26 cellular contexts compared by ENCODE assay signal in the genomic region with DNA sequence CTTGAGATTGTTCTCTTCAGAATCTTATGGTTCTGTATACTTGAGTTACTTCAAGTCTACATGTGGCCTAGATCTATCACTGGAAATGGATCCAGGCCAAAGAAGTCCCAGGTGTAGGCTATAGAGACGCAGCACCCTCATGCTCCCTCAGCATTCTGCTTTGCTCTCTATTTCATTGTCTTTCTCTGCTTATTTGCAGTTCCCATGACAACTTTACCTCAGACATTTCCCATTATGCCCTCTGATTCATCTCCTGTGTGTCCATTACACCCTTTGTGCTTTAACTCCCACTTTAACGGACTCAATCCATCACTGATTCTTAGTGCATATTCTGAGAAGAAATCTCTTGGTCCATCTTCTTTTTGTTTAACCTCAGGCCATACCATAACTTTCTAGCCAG.
DNase-seq lines count a peak whose midpoint lies in the region; ATAC-seq and TF ChIP-seq lines count a peak whose summit lies in the region.
"Had no signal": no experiment of that assay in that cellular context is flagged by ENCODE, and none has a peak within 500 bp of the region (broad histone marks: within the 10 kb centered on the region; RNA-seq: fewer than 3 reads in every experiment).

No MANE protein-coding gene starts in this region.

- H3K36me3 Mint-ChIP-seq in neural crest cell (ENCODE audit: low read depth) = peaks cover 23% of the 10 kb centered on the region
- H3K36me3 Mint-ChIP-seq: activated CD8-positive, alpha-beta memory T cell treated with anti-CD3 and anti-CD28 coated beads, Interleukin-2, amount 10 ng/mL, durations not matched to agents 7 days and 5 days had no signal

- WGBS in aorta, 2 donors = 91 to 92% methylated on average over 2 of the region's 2 CpGs

- H3K27me3 ChIP-seq in aorta (ENCODE audit: control insufficient read depth in 1 of 2, insufficient read depth in 2 of 2, low read length in 1 of 2) = no peaks in the 10 kb centered on the region
- H3K27me3 ChIP-seq: adrenal gland, BLaER1, esophagus squamous epithelium, gastrocnemius medialis, hepatocyte, stomach, tibial artery had no signal

- TF ChIP-seq CTCF in neural crest cell (conservative IDR thresholded peaks at IDR 0.05) = no peak

- H3K9me3 ChIP-seq in aorta (ENCODE audit: control insufficient read depth, low read length) = no peaks in the 10 kb centered on the region
- H3K9me3 ChIP-seq: esophagus squamous epithelium, gastrocnemius medialis, stomach, tibial artery had no signal

- H3K4me1 Mint-ChIP-seq in neural crest cell = peaks cover 40% of the 10 kb centered on the region
- H3K4me1 Mint-ChIP-seq: activated CD8-positive, alpha-beta memory T cell treated with anti-CD3 and anti-CD28 coated beads, Interleukin-2, amount 10 ng/mL, durations not matched to agents 7 days and 5 days had no signal

- H3K4me3 ChIP-seq in aorta (ENCODE audit: low read length in 2 of 2) = no peak overlapping the region
- H3K4me3 ChIP-seq: adrenal gland, BLaER1, coronary artery, esophagus squamous epithelium, gastrocnemius medialis, hepatocyte, stomach, tibial artery had no signal

- H3K27ac ChIP-seq in aorta (ENCODE audit: low read depth in 1 of 2, low read length in 2 of 2) = no peak overlapping the region
- H3K27ac ChIP-seq: adrenal gland, BLaER1, coronary artery, hepatocyte, stomach, tibial artery had no signal

- no peak for ATAC-seq in aorta (ENCODE audit: low FRiP score)
- ATAC-seq in HG03432 (IDR thresholded peaks at IDR 0.05; ENCODE audit: unreplicated experiment) = no peak
- no peak for ATAC-seq in GM21576 (IDR thresholded peaks at IDR 0.05; ENCODE audit: unreplicated experiment)
- ATAC-seq: activated CD8-positive, alpha-beta memory T cell treated with anti-CD3 and anti-CD28 coated beads, Interleukin-2, amount 10 ng/mL, durations not matched to agents 7 days and 5 days; HCT116; naive thymus-derived CD8-positive, alpha-beta T cell had no signal

- no peaks in the 10 kb centered on the region for H3K27me3 Mint-ChIP-seq in neural crest cell (ENCODE audit: low read depth)

- H3K36me3 ChIP-seq in aorta (ENCODE audit: control insufficient read depth in 1 of 2, insufficient read depth in 2 of 2, low read length in 1 of 2) = no peaks in the 10 kb centered on the region
- H3K36me3 ChIP-seq: adrenal gland, BLaER1, esophagus squamous epithelium, gastrocnemius medialis, stomach, tibial artery had no signal

- H3K27ac Mint-ChIP-seq in neural crest cell (ENCODE audit: unreplicated experiment) = peak overlapping the region; percentile 30
- H3K27ac Mint-ChIP-seq: activated B cell treated with CpG ODN at 0.5 μM for 24 hours; activated CD8-positive, alpha-beta memory T cell treated with anti-CD3 and anti-CD28 coated beads, Interleukin-2, amount 10 ng/mL, durations not matched to agents 7 days and 5 days; activated naive CD4-positive, alpha-beta T cell treated with anti-CD3 and anti-CD28 coated beads for 36 hours; naive thymus-derived CD8-positive, alpha-beta T cell had no signal

- DNase-seq in Daoy (ENCODE audit: low read depth) (peak; percentile 8), NCI-H226 (peak; percentile 53), dermis microvascular lymphatic vessel endothelial cell (ENCODE audit: low read depth in 2 of 2) (peak; percentile 32 to 42), neural crest cell (ENCODE audit: low read depth, low spot score) (no peak), aorta (no peak)
- DNase-seq: activated B cell treated with CpG ODN at 0.5 μM for 24 hours; activated CD4-positive, alpha-beta T cell treated with anti-CD3 and anti-CD28 coated beads, Interleukin-2, amount 50 U/mL, for 1 hour; activated CD8-positive, alpha-beta memory T cell treated with anti-CD3 and anti-CD28 coated beads, Interleukin-2, amount 10 ng/mL, durations not matched to agents 7 days and 5 days; activated naive CD4-positive, alpha-beta T cell treated with anti-CD3 and anti-CD28 coated beads for 36 hours; adrenal gland; DMS79 treated with DMSO at 0.1 percent for 48 hours; esophagus squamous epithelium; left ventricle myocardium superior; NCI-H510A; small intestine; stimulated activated CD4-positive, alpha-beta T cell treated with anti-CD3 and anti-CD28 coated beads, Interleukin-2, amount 100 ng/mL, for 24 hours; stomach; tibial artery had no signal

- intact Hi-C loops in aorta (cut with DNase I) = no loop called here

- no peak overlapping the region for H3K4me3 Mint-ChIP-seq in neural crest cell
- H3K4me3 Mint-ChIP-seq: activated B cell treated with CpG ODN at 0.5 μM for 24 hours; activated CD8-positive, alpha-beta memory T cell treated with anti-CD3 and anti-CD28 coated beads, Interleukin-2, amount 10 ng/mL, durations not matched to agents 7 days and 5 days; activated naive CD4-positive, alpha-beta T cell treated with anti-CD3 and anti-CD28 coated beads for 36 hours; naive thymus-derived CD8-positive, alpha-beta T cell had no signal

- peaks cover 20% of the 10 kb centered on the region for H3K9me3 Mint-ChIP-seq in neural crest cell

- H3K4me1 ChIP-seq in aorta (ENCODE audit: control insufficient read depth in 1 of 2, insufficient read depth in 2 of 2, low read length in 2 of 2) = no peaks in the 10 kb centered on the region
- H3K4me1 ChIP-seq: adrenal gland, stomach, tibial artery had no signal

Comparison
In these comparisons a context has a peak if more than half of its experiments do, and no peak if none do; other contexts are left out.
1. DNase-seq: peak in Daoy (single experiment), NCI-H226 (single experiment) and dermis microvascular lymphatic vessel endothelial cell (2 of 2); none in neural crest cell (single experiment) and aorta (0 of 2).